17 cellular contexts compared by ENCODE assay signal in genomic region chr3:37124431-37124830, GRCh38.
"Had no signal": no experiment of that assay in that cellular context is flagged by ENCODE, and none has a peak within 500 bp of the region (broad histone marks: within the 10 kb centered on the region; RNA-seq: fewer than 3 reads in every experiment).

No MANE protein-coding gene starts in this region.

- ATAC-seq: activated CD8-positive, alpha-beta T cell treated with anti-CD3 and anti-CD28 coated beads, Interleukin-2, amount 10 ng/mL, durations not matched to agents 7 days and 5 days; naive thymus-derived CD4-positive, alpha-beta T cell had no signal

- H3K4me2 ChIP-seq: neural progenitor cell had no signal

- H3K27ac ChIP-seq: ascending aorta, dorsolateral prefrontal cortex, left lung, neural progenitor cell, ovary, stomach, testis, upper lobe of right lung had no signal

- H3K36me3 ChIP-seq: ascending aorta, left lung, ovary, upper lobe of right lung had no signal

- H2AFZ ChIP-seq: neural progenitor cell had no signal

- H3K4me1 ChIP-seq: neural progenitor cell, testis had no signal

- DNase-seq: activated CD4-positive, alpha-beta T cell treated with anti-CD3 and anti-CD28 coated beads, Interleukin-2, amount 10 ng/mL, durations not matched to agents 7 days and 5 days; activated CD8-positive, alpha-beta T cell treated with anti-CD3 and anti-CD28 coated beads, Interleukin-2, amount 10 ng/mL, durations not matched to agents 7 days and 5 days; activated naive CD4-positive, alpha-beta T cell treated with anti-CD3 and anti-CD28 coated beads for 36 hours; activated T-cell treated with anti-CD3 and anti-CD28 coated beads, Interleukin-2, amount 50 U/mL, for 24 hours; dorsolateral prefrontal cortex; foreskin melanocyte; glutamatergic neuron; hypothalamus; left lung; naive thymus-derived CD4-positive, alpha-beta T cell; ovary; stomach; T1000; testis; upper lobe of right lung had no signal

- H3K9me3 ChIP-seq: ascending aorta, left lung, ovary, stomach, testis, upper lobe of right lung had no signal

- H3K4me3 ChIP-seq: ascending aorta, dorsolateral prefrontal cortex, left lung, neural progenitor cell, ovary, stomach, testis, upper lobe of right lung had no signal

- H3K27me3 ChIP-seq: ascending aorta, dorsolateral prefrontal cortex, left lung, neural progenitor cell, ovary, stomach, testis, upper lobe of right lung had no signal
